19 cellular contexts compared by ENCODE assay signal in genomic region chr10:103651783-103652476, GRCh38.
DNase-seq lines count a peak whose midpoint lies in the region; ATAC-seq, FAIRE-seq and TF ChIP-seq lines count a peak whose summit lies in the region.
"Had no signal": no experiment of that assay in that cellular context is flagged by ENCODE, and none has a peak within 500 bp of the region (broad histone marks: within the 10 kb centered on the region; RNA-seq: fewer than 3 reads in every experiment).

No MANE protein-coding gene starts in this region.

- H3K36me3 ChIP-seq in GM23248 (ENCODE audit: low read depth): peaks cover 20% of the 10 kb centered on the region
- H3K36me3 ChIP-seq in colonic mucosa: no peaks in the 10 kb centered on the region
- H3K36me3 ChIP-seq in HepG2 (replicated peaks in 1 of 2; ENCODE audit: control insufficient read depth in 1 of 2, insufficient read depth in 2 of 2, low read length in 2 of 2): peaks cover 15 to 63% of the 10 kb centered on the region in 2 experiments
- peaks cover 0 to 2% (median 2%) of the 10 kb centered on the region in 3 donors for H3K36me3 ChIP-seq in skeletal muscle tissue (ENCODE audit: control insufficient read depth in 3 of 3, insufficient read depth in 3 of 3, low read length in 3 of 3)

- no peak overlapping the region for H3K9ac ChIP-seq in GM23248
- H3K9ac ChIP-seq in colonic mucosa (ENCODE audit: low read depth in 2 of 2, low read length in 2 of 2): peak overlapping the region in 1 of 2 donors; percentile 70
- H3K9ac ChIP-seq in HepG2 (ENCODE audit: insufficient read depth, low read depth, low read length): no peak overlapping the region; the same call in 1 of the 2 replicates
- H3K9ac ChIP-seq in skeletal muscle tissue (ENCODE audit: low read depth in 1 of 3, low read length in 3 of 3): peak overlapping the region; percentile 28 to 50 (median 42)

- ATAC-seq in HepG2: peak; percentile 78
- ATAC-seq in stimulated activated naive CD8-positive, alpha-beta T cell treated with anti-CD3 and anti-CD28 coated beads, Interleukin-15, Interleukin-2, amounts not matched to agents 100 U/mL and 50 U/mL, for 24 hours: no peak
- ATAC-seq: activated T-cell treated with anti-CD3 and anti-CD28 coated beads, Interleukin-2, amount 50 U/mL, for 4 hours; foreskin keratinocyte had no signal

- POLR2A ChIA-PET in HepG2 (lab: Yijun Ruan, JAX) (interaction anchor here (1.7 kb wide), 1 partner anchor 9 kb away, joined by 13 read pairs; no protein-coding TSS in a partner anchor), HEK293T (lab: Yijun Ruan, JAX) (interaction anchor here (3.0 kb wide), 1 partner anchor 9 kb away, joined by 16 read pairs; no protein-coding TSS in a partner anchor)

- H3K4me2 ChIP-seq in GM23248 (ENCODE audit: unreplicated experiment): no peak overlapping the region
- peak overlapping the region; percentile 41 for H3K4me2 ChIP-seq in HepG2 (ENCODE audit: low read depth, low read length)

- no peak overlapping the region for H2AFZ ChIP-seq in GM23248
- H2AFZ ChIP-seq in HepG2 (ENCODE audit: low read length): no peak overlapping the region

- WGBS in GM23248 (ENCODE audit: low coverage in 1 of 2, low lambda C conversion rate in 2 of 2, missing lambda C conversion rate in 2 of 2), 2 experiments: 58 to 62% methylated on average over 10 of the region's 10 CpGs
- 26% methylated on average over 10 of the region's 10 CpGs for WGBS in HepG2 (ENCODE audit: low lambda C conversion rate)

- TF ChIP-seq POLR2A in HepG2 (IDR thresholded peaks at IDR 0.05; ENCODE audit: insufficient read depth in 1 of 2, low read depth in 2 of 2, low read length in 2 of 2): no peak; a peak in 1 of 4 replicates

- H3K27ac ChIP-seq in GM23248 (peak overlapping the region; percentile 13), colonic mucosa (peak overlapping the region; percentile 85), HepG2 (ENCODE audit: extremely low read length, insufficient read depth, low read length) (peak overlapping the region; percentile 69), skeletal muscle tissue (ENCODE audit: low read depth, low read length) (peak overlapping the region; percentile 61)
- H3K27ac ChIP-seq: foreskin keratinocyte had no signal

- no peak for TF ChIP-seq CTCF in colonic mucosa (IDR thresholded peaks at IDR 0.05)
- TF ChIP-seq CTCF in HepG2 (CRISPR knock-in tag; IDR thresholded peaks at IDR 0.05): no peak

- no peaks in the 10 kb centered on the region for H3K27me3 ChIP-seq in GM23248 (replicated peaks; ENCODE audit: insufficient read depth)
- no peaks in the 10 kb centered on the region for H3K27me3 ChIP-seq in colonic mucosa
- H3K27me3 ChIP-seq in HepG2 (ENCODE audit: control insufficient read depth in 1 of 2, insufficient read depth in 2 of 2, low read length in 2 of 2): no peaks in the 10 kb centered on the region
- H3K27me3 ChIP-seq in skeletal muscle tissue (ENCODE audit: control insufficient read depth in 3 of 3, insufficient read depth in 3 of 3, low read length in 3 of 3): no peaks in the 10 kb centered on the region
- H3K27me3 ChIP-seq: foreskin keratinocyte had no signal

- TF ChIP-seq RAD21 in HepG2 (CRISPR knock-in tag; IDR thresholded peaks at IDR 0.05): no peak

- H3K79me2 ChIP-seq in GM23248 (ENCODE audit: insufficient read depth) (peaks cover 100% of the 10 kb centered on the region), HepG2 (ENCODE audit: insufficient read depth, low read length) (peaks cover 53% of the 10 kb centered on the region)

- no peaks in the 10 kb centered on the region; the same call in 1 of the 2 replicates for H4K20me1 ChIP-seq in GM23248 (ENCODE audit: insufficient read depth)
- peaks cover 29% of the 10 kb centered on the region for H4K20me1 ChIP-seq in HepG2 (ENCODE audit: insufficient read depth, low read length)

- H3K4me3 ChIP-seq in GM23248: no peak overlapping the region
- H3K4me3 ChIP-seq in colonic mucosa: no peak overlapping the region
- 0 out of 6 replicates have a peak overlapping the region, but pooled peaks of 1 of the 3 experiments have one; percentile 11 for H3K4me3 ChIP-seq in HepG2 (replicated peaks in 1 of 3; ENCODE audit: insufficient read depth in 1 of 3, low read depth in 2 of 3, low read length in 3 of 3)
- peak overlapping the region in 2 of 3 donors; percentile 29 to 39 for H3K4me3 ChIP-seq in skeletal muscle tissue (ENCODE audit: low read length in 3 of 3)

- H3F3A ChIP-seq in GM23248 (ENCODE audit: insufficient read depth): peaks cover 68% of the 10 kb centered on the region

- peak; percentile 90 for FAIRE-seq in HepG2 (lab: Jason Lieb, UNC)
- FAIRE-seq: astrocyte, RCC 7860 had no signal

- 0 out of 4 replicates have a peak, but pooled peaks of 1 of the 2 experiments have one; percentile 18 for TF ChIP-seq EP300 in HepG2 (IDR thresholded peaks at IDR 0.05; ENCODE audit: low read depth in 2 of 2, low read length in 2 of 2)
- no peak for TF ChIP-seq EP300 in HepG2 (CRISPR knock-in tag; IDR thresholded peaks at IDR 0.05; ENCODE audit: borderline replicate concordance)

- intact Hi-C loops in colonic mucosa (cut with DNase I) (no loop called here), HepG2 (cut with micrococcal nuclease; ENCODE audit: unreplicated experiment) (no loop called here)

- CTCF ChIA-PET in HepG2 (lab: Yijun Ruan, JAX; ENCODE audit: low intra/inter-chr PET ratio, low total read pairs) (no interaction called here), HEK293T (lab: Yijun Ruan, JAX) (no interaction called here)

- H3K4me1 ChIP-seq in GM23248 (ENCODE audit: insufficient read depth) (peaks cover 58% of the 10 kb centered on the region), colonic mucosa (peaks cover 29% of the 10 kb centered on the region), HepG2 (ENCODE audit: insufficient read depth, low read length) (peaks cover 61% of the 10 kb centered on the region), skeletal muscle tissue (ENCODE audit: control insufficient read depth in 3 of 3, insufficient read depth in 3 of 3, low read length in 3 of 3) (peaks cover 73 to 80% (median 77%) of the 10 kb centered on the region in 3 donors)

- in situ Hi-C loops in GM23248 (cut with MboI): no loop called here
- in situ Hi-C loops in HepG2 (cut with HindIII; ENCODE audit: extremely low pct_ligation_motif_present, low pct_unique_long_range_greater_than_20kb): no loop called here

- H3K9me3 ChIP-seq in GM23248 (ENCODE audit: low read depth) (no peaks in the 10 kb centered on the region), colonic mucosa (no peaks in the 10 kb centered on the region), HepG2 (ENCODE audit: low read length) (no peaks in the 10 kb centered on the region), skeletal muscle tissue (ENCODE audit: control insufficient read depth in 3 of 3, low read length in 3 of 3) (no peaks in the 10 kb centered on the region)

- DNase-seq in GM23248 (no peak), colonic mucosa (peak; percentile 88), HepG2 (ENCODE audit: low spot score) (peak; percentile 58), HEK293T (ENCODE audit: extremely low spot score) (no peak), NCI-H1105 treated with DMSO at 0.1 percent for 48 hours (lab: John Stamatoyannopoulos, UW) (no peak), DMS 273 (lab: John Stamatoyannopoulos, UW; ENCODE audit: unreplicated experiment) (no peak)
- DNase-seq in stimulated activated naive CD8-positive, alpha-beta T cell treated with anti-CD3 and anti-CD28 coated beads, Interleukin-15, Interleukin-2, amounts not matched to agents 100 U/mL and 50 U/mL, for 24 hours: no peak
- DNase-seq: activated CD4-positive, alpha-beta T cell treated with anti-CD3 and anti-CD28 coated beads for 48 hours; activated T-cell treated with anti-CD3 and anti-CD28 coated beads, Interleukin-2, amount 50 U/mL, for 4 hours; effector CD4-positive, alpha-beta T cell; foreskin keratinocyte; NCI-H1694; NCI-H524 treated with DMSO at 0.1 percent for 48 hours; retina; stimulated activated CD4-positive, alpha-beta T cell treated with anti-CD3 and anti-CD28 coated beads, Interleukin-4, amount 100 ng/mL, for 4 hours; stimulated activated naive CD4-positive, alpha-beta T cell treated with Interleukin-2 at 50 U/mL for 16 hours had no signal

- H3K9me2 ChIP-seq in GM23248 (ENCODE audit: insufficient read depth): no peaks in the 10 kb centered on the region

- BruUV-seq in HepG2 (replicated peaks; lab: Mats Ljungman, UMichigan): no TSS peak

TF ChIP-seq in HepG2, 621 proteins besides CTCF, POLR2A, EP300 and RAD21 (continues in another document):
- no peak for TF ChIP-seq PBX2 (CRISPR knock-in tag; IDR thresholded peaks at IDR 0.05)

TF ChIP-seq in HEK293T, 16 proteins besides CTCF, POLR2A, EP300 and RAD21:
- TF ChIP-seq HDGF (IDR thresholded peaks at IDR 0.05; ENCODE audit: borderline replicate concordance) (no peak), ZNF384 (IDR thresholded peaks at IDR 0.05) (no peak), L3MBTL2 (conservative IDR thresholded peaks at IDR 0.05) (no peak), BHLHE40 (IDR thresholded peaks at IDR 0.05; ENCODE audit: borderline replicate concordance) (no peak), FOXA1 (IDR thresholded peaks at IDR 0.05) (no peak), CTBP1 (IDR thresholded peaks at IDR 0.05; ENCODE audit: borderline replicate concordance) (no peak), NFRKB (IDR thresholded peaks at IDR 0.05) (no peak)

Comparison
In these comparisons a context has a peak if more than half of its experiments do, and no peak if none do; other contexts are left out.
1. DNase-seq: peak in colonic mucosa (single experiment) and HepG2 (single experiment); none in GM23248 (single experiment), HEK293T (single experiment), stimulated activated naive CD8-positive, alpha-beta T cell treated with anti-CD3 and anti-CD28 coated beads, Interleukin-15, Interleukin-2, amounts not matched to agents 100 U/mL and 50 U/mL, for 24 hours (single experiment), NCI-H1105 treated with DMSO at 0.1 percent for 48 hours (single experiment) and DMS 273 (single experiment).
2. H3K27ac ChIP-seq: peak in every context shown above with its lines; median percentile 85 in colonic mucosa; 69 in HepG2; 61 in skeletal muscle tissue; 13 in GM23248.
3. H3K4me3 ChIP-seq: peak in skeletal muscle tissue (2 of 3); none in GM23248 (single experiment) and colonic mucosa (single experiment).
4. H3K9ac ChIP-seq: peak in skeletal muscle tissue (3 of 3); none in GM23248 (single experiment) and HepG2 (single experiment).